ENCODE assay signal across 14 cellular contexts in the genomic region with DNA sequence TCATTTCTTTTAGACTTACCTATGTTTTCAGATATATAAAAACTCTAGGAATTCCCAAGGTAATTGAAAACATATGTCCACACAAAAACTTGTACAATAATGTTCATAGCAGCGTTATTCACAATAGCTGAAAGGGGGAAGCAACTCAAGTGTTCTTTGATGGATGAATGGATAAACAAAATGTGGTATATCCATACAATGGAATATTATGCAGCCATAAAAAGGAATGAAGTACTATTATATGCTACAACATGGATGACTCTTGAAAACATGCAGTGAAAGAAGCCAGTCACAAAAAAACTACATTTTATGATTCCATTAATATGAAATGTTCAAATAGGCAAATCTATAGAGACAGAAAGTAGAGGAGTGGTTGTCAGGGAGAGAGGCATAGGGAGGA.
DNase-seq lines count a peak whose midpoint lies in the region; ATAC-seq and TF ChIP-seq lines count a peak whose summit lies in the region.
"Had no signal": no experiment of that assay in that cellular context is flagged by ENCODE, and none has a peak within 500 bp of the region (broad histone marks: within the 10 kb centered on the region; RNA-seq: fewer than 3 reads in every experiment).

No MANE protein-coding gene starts in this region.

- intact Hi-C loops in activated CD4-positive, alpha-beta memory T cell treated with anti-CD3 and anti-CD28 coated beads for 36 hours (cut with micrococcal nuclease), result loop anchor here (2.0 to 5.0 kb wide), 2 partner anchors 115 to 664 kb away; no protein-coding TSS in a partner anchor
- intact Hi-C loops in activated T-helper 1 cell treated with anti-CD3 and anti-CD28 coated beads, Interleukin-12 subunit alpha, Interleukin-12 subunit beta, Interleukin-2, Interleukin-4 antibody, amounts not matched to agents 30 ng/mL and 10 ng/mL and 1 ng/mL, durations not matched to agents 14 hours and 24 hours and 36 hours (cut with micrococcal nuclease), result loop anchor here (5.0 to 10.0 kb wide), 5 partner anchors 125 to 968 kb away; a partner anchor contains a TSS
- intact Hi-C loops in left lung (cut with DNase I), result no loop called here

- no peak for DNase-seq in activated CD4-positive, alpha-beta memory T cell treated with anti-CD3 and anti-CD28 coated beads, Interleukin-2, amount 10 ng/mL, durations not matched to agents 7 days and 5 days
- DNase-seq in activated CD4-positive, alpha-beta memory T cell treated with anti-CD3 and anti-CD28 coated beads for 36 hours, result no peak
- DNase-seq in GM23338 (ENCODE audit: low spot score) (no peak), left lung (no peak), NCI-H2227 (lab: John Stamatoyannopoulos, UW; ENCODE audit: unreplicated experiment) (no peak), foreskin fibroblast (no peak), AG08396 (ENCODE audit: low spot score) (no peak)
- DNase-seq in activated T-helper 1 cell treated with anti-CD3 and anti-CD28 coated beads, Interleukin-12 subunit alpha, Interleukin-12 subunit beta, Interleukin-2, Interleukin-4 antibody, amounts not matched to agents 30 ng/mL and 10 ng/mL and 1 ng/mL, durations not matched to agents 14 hours and 24 hours and 36 hours (ENCODE audit: low spot score), result no peak
- DNase-seq: activated naive CD4-positive, alpha-beta T cell; NCI-H1417 treated with DMSO at 0.1 percent for 48 hours; NCI-H2227 treated with DMSO at 0.1 percent for 48 hours; NCI-H82; tibial artery had no signal

- ATAC-seq in GM23338 (no peak), left lung (no peak)

- CTCF ChIA-PET in activated CD4-positive, alpha-beta memory T cell treated with anti-CD3 and anti-CD28 coated beads, Interleukin-2, amount 10 ng/mL, durations not matched to agents 7 days and 5 days (lab: Charles Lee), result interaction anchor here (1.7 to 3.4 kb wide), 3 partner anchors 16 to 79 kb away, joined by 3 to 37 read pairs (median 10); no protein-coding TSS in a partner anchor
- CTCF ChIA-PET in activated CD4-positive, alpha-beta memory T cell treated with anti-CD3 and anti-CD28 coated beads for 36 hours (lab: Charles Lee), result interaction anchor here (1.6 kb wide), 1 partner anchor 40 kb away, joined by 9 read pairs; no protein-coding TSS in a partner anchor

- H3K27me3 ChIP-seq in GM23338 (ENCODE audit: insufficient read depth) (no peaks in the 10 kb centered on the region), left lung (no peaks in the 10 kb centered on the region)
- H3K27me3 ChIP-seq: breast epithelium, tibial artery had no signal

- H3F3A ChIP-seq in GM23338 (replicated peaks; ENCODE audit: low read depth), result peaks cover 31% of the 10 kb centered on the region

- no peak for TF ChIP-seq CTCF in GM23338 (conservative IDR thresholded peaks at IDR 0.05; ENCODE audit: low read depth in 2 of 2)
- TF ChIP-seq CTCF in left lung (IDR thresholded peaks at IDR 0.05), result no peak
- no peak for TF ChIP-seq CTCF in foreskin fibroblast (IDR thresholded peaks at IDR 0.05; ENCODE audit: low read depth, low read length)

- H3K9me3 ChIP-seq in left lung, result no peaks in the 10 kb centered on the region
- H3K9me3 ChIP-seq: breast epithelium, tibial artery had no signal

- peak overlapping the region; percentile 95 for H3K27ac Mint-ChIP-seq in activated CD4-positive, alpha-beta memory T cell treated with anti-CD3 and anti-CD28 coated beads, Interleukin-2, amount 10 ng/mL, durations not matched to agents 7 days and 5 days
- H3K27ac Mint-ChIP-seq in activated CD4-positive, alpha-beta memory T cell treated with anti-CD3 and anti-CD28 coated beads for 36 hours, result no peak overlapping the region
- peak overlapping the region; percentile 89; the same call in 1 of the 2 replicates for H3K27ac Mint-ChIP-seq in GM23338
- H3K27ac Mint-ChIP-seq in activated T-helper 1 cell treated with anti-CD3 and anti-CD28 coated beads, Interleukin-12 subunit alpha, Interleukin-12 subunit beta, Interleukin-2, Interleukin-4 antibody, amounts not matched to agents 30 ng/mL and 10 ng/mL and 1 ng/mL, durations not matched to agents 14 hours and 24 hours and 36 hours, result peak overlapping the region; percentile 97

- peaks cover 11% of the 10 kb centered on the region for H3K36me3 Mint-ChIP-seq in activated CD4-positive, alpha-beta memory T cell treated with anti-CD3 and anti-CD28 coated beads, Interleukin-2, amount 10 ng/mL, durations not matched to agents 7 days and 5 days (ENCODE audit: low read depth)
- peaks cover 2% of the 10 kb centered on the region for H3K36me3 Mint-ChIP-seq in activated CD4-positive, alpha-beta memory T cell treated with anti-CD3 and anti-CD28 coated beads for 36 hours
- H3K36me3 Mint-ChIP-seq in GM23338 (ENCODE audit: low read depth), result peaks cover 27% of the 10 kb centered on the region
- peaks cover 5% of the 10 kb centered on the region for H3K36me3 Mint-ChIP-seq in activated T-helper 1 cell treated with anti-CD3 and anti-CD28 coated beads, Interleukin-12 subunit alpha, Interleukin-12 subunit beta, Interleukin-2, Interleukin-4 antibody, amounts not matched to agents 30 ng/mL and 10 ng/mL and 1 ng/mL, durations not matched to agents 14 hours and 24 hours and 36 hours (ENCODE audit: low read depth)

- H2AFZ ChIP-seq in GM23338, result no peak overlapping the region

- no peak overlapping the region for H3K4me3 Mint-ChIP-seq in activated CD4-positive, alpha-beta memory T cell treated with anti-CD3 and anti-CD28 coated beads, Interleukin-2, amount 10 ng/mL, durations not matched to agents 7 days and 5 days
- no peak overlapping the region for H3K4me3 Mint-ChIP-seq in activated CD4-positive, alpha-beta memory T cell treated with anti-CD3 and anti-CD28 coated beads for 36 hours
- H3K4me3 Mint-ChIP-seq in GM23338, result no peak overlapping the region; the same call in 2 of the 3 replicates
- H3K4me3 Mint-ChIP-seq in activated T-helper 1 cell treated with anti-CD3 and anti-CD28 coated beads, Interleukin-12 subunit alpha, Interleukin-12 subunit beta, Interleukin-2, Interleukin-4 antibody, amounts not matched to agents 30 ng/mL and 10 ng/mL and 1 ng/mL, durations not matched to agents 14 hours and 24 hours and 36 hours, result no peak overlapping the region

- no peak overlapping the region for H3K4me2 ChIP-seq in GM23338

- peaks cover 52% of the 10 kb centered on the region for H3K4me1 Mint-ChIP-seq in activated CD4-positive, alpha-beta memory T cell treated with anti-CD3 and anti-CD28 coated beads, Interleukin-2, amount 10 ng/mL, durations not matched to agents 7 days and 5 days
- H3K4me1 Mint-ChIP-seq in activated CD4-positive, alpha-beta memory T cell treated with anti-CD3 and anti-CD28 coated beads for 36 hours (ENCODE audit: low read depth), result peaks cover 33% of the 10 kb centered on the region
- peaks cover 65% of the 10 kb centered on the region for H3K4me1 Mint-ChIP-seq in GM23338
- peaks cover 52% of the 10 kb centered on the region for H3K4me1 Mint-ChIP-seq in activated T-helper 1 cell treated with anti-CD3 and anti-CD28 coated beads, Interleukin-12 subunit alpha, Interleukin-12 subunit beta, Interleukin-2, Interleukin-4 antibody, amounts not matched to agents 30 ng/mL and 10 ng/mL and 1 ng/mL, durations not matched to agents 14 hours and 24 hours and 36 hours (ENCODE audit: low read depth)

- H3K27ac ChIP-seq in GM23338 (ENCODE audit: low read depth), result peak overlapping the region; percentile 98
- peak overlapping the region; percentile 49 to 87 for H3K27ac ChIP-seq in left lung

- no peaks in the 10 kb centered on the region for H3K9me3 Mint-ChIP-seq in activated CD4-positive, alpha-beta memory T cell treated with anti-CD3 and anti-CD28 coated beads, Interleukin-2, amount 10 ng/mL, durations not matched to agents 7 days and 5 days
- peaks cover 7% of the 10 kb centered on the region for H3K9me3 Mint-ChIP-seq in activated CD4-positive, alpha-beta memory T cell treated with anti-CD3 and anti-CD28 coated beads for 36 hours
- H3K9me3 Mint-ChIP-seq in GM23338, result peaks cover 31% of the 10 kb centered on the region
- peaks cover 13% of the 10 kb centered on the region for H3K9me3 Mint-ChIP-seq in activated T-helper 1 cell treated with anti-CD3 and anti-CD28 coated beads, Interleukin-12 subunit alpha, Interleukin-12 subunit beta, Interleukin-2, Interleukin-4 antibody, amounts not matched to agents 30 ng/mL and 10 ng/mL and 1 ng/mL, durations not matched to agents 14 hours and 24 hours and 36 hours

- H3K9me2 ChIP-seq in GM23338 (ENCODE audit: insufficient read depth), result no peaks in the 10 kb centered on the region

- peaks cover 5% of the 10 kb centered on the region; the same call in 1 of the 2 replicates for H3K36me3 ChIP-seq in GM23338 (ENCODE audit: insufficient read depth)
- H3K36me3 ChIP-seq in left lung, result no peaks in the 10 kb centered on the region
- H3K36me3 ChIP-seq: breast epithelium, tibial artery had no signal

- H4K20me1 ChIP-seq in GM23338 (replicated peaks; ENCODE audit: insufficient read depth), result no peaks in the 10 kb centered on the region

- H3K79me2 ChIP-seq in GM23338 (replicated peaks; ENCODE audit: insufficient read depth), result no peaks in the 10 kb centered on the region

- POLR2A ChIA-PET in activated CD4-positive, alpha-beta memory T cell treated with anti-CD3 and anti-CD28 coated beads, Interleukin-2, amount 10 ng/mL, durations not matched to agents 7 days and 5 days (lab: Charles Lee), result interaction anchor here (0.8 to 2.4 kb wide), 2 partner anchors 65 to 127 kb away, joined by 4 to 24 read pairs; no protein-coding TSS in a partner anchor
- POLR2A ChIA-PET in activated CD4-positive, alpha-beta memory T cell treated with anti-CD3 and anti-CD28 coated beads for 36 hours (lab: Charles Lee), result no interaction called here

- H3K4me1 ChIP-seq in GM23338 (ENCODE audit: insufficient read depth) (peaks cover 33% of the 10 kb centered on the region), left lung (peaks cover 10 to 24% of the 10 kb centered on the region in 2 donors)

- H3K4me3 ChIP-seq in GM23338, result no peak overlapping the region
- no peak overlapping the region for H3K4me3 ChIP-seq in left lung
- no peak overlapping the region for H3K4me3 ChIP-seq in foreskin fibroblast (ENCODE audit: low read depth in 1 of 2, low read length in 2 of 2)
- H3K4me3 ChIP-seq: breast epithelium, tibial artery had no signal

- no peaks in the 10 kb centered on the region for H3K27me3 Mint-ChIP-seq in activated CD4-positive, alpha-beta memory T cell treated with anti-CD3 and anti-CD28 coated beads, Interleukin-2, amount 10 ng/mL, durations not matched to agents 7 days and 5 days
- no peaks in the 10 kb centered on the region for H3K27me3 Mint-ChIP-seq in activated CD4-positive, alpha-beta memory T cell treated with anti-CD3 and anti-CD28 coated beads for 36 hours
- H3K27me3 Mint-ChIP-seq in GM23338 (ENCODE audit: insufficient read depth, low read depth, poor library complexity), result peaks cover 24% of the 10 kb centered on the region
- peaks cover 3% of the 10 kb centered on the region for H3K27me3 Mint-ChIP-seq in activated T-helper 1 cell treated with anti-CD3 and anti-CD28 coated beads, Interleukin-12 subunit alpha, Interleukin-12 subunit beta, Interleukin-2, Interleukin-4 antibody, amounts not matched to agents 30 ng/mL and 10 ng/mL and 1 ng/mL, durations not matched to agents 14 hours and 24 hours and 36 hours (ENCODE audit: insufficient read depth)

TF ChIP-seq in GM23338, 12 proteins besides CTCF, POLR2A, EP300 and RAD21 (continues in another document):
- TF ChIP-seq ZNF114 (CRISPR knock-in tag; IDR thresholded peaks at IDR 0.05), result no peak
- TF ChIP-seq JUNB (IDR thresholded peaks at IDR 0.05; ENCODE audit: unreplicated experiment), result no peak

Comparison
In these comparisons a context has a peak if more than half of its experiments do, and no peak if none do; other contexts are left out.
1. intact Hi-C loops: an anchor here in activated CD4-positive, alpha-beta memory T cell treated with anti-CD3 and anti-CD28 coated beads for 36 hours (2.0 to 5.0 kb wide) and activated T-helper 1 cell treated with anti-CD3 and anti-CD28 coated beads, Interleukin-12 subunit alpha, Interleukin-12 subunit beta, Interleukin-2, Interleukin-4 antibody, amounts not matched to agents 30 ng/mL and 10 ng/mL and 1 ng/mL, durations not matched to agents 14 hours and 24 hours and 36 hours (5.0 to 10.0 kb wide); none called in left lung.